17 cellular contexts compared by ENCODE assay signal in genomic region chr7:134355925-134356324, GRCh38. TPM values are rescaled to one million over a fixed set of nuclear protein-coding genes. Genes with fewer than 3 reads are reported as not detected.
DNase-seq lines count a peak whose midpoint lies in the region; ATAC-seq and TF ChIP-seq lines count a peak whose summit lies in the region.
"Had no signal": no experiment of that assay in that cellular context is flagged by ENCODE, and none has a peak within 500 bp of the region (broad histone marks: within the 10 kb centered on the region; RNA-seq: fewer than 3 reads in every experiment).

No MANE protein-coding gene starts in this region.

- in situ Hi-C loops in G401 (cut with HindIII; ENCODE audit: low sequenced_read_pairs), result no loop called here

- DNase-seq in G401 (ENCODE audit: low spot score) (peak; percentile 27), adrenal gland (peak in 4 of 7 donors; percentile 13 to 36 (median 18)), left cardiac atrium (peak; percentile 44), pulmonary artery endothelial cell (ENCODE audit: low read depth, low spot score) (peak; percentile 5), SK-N-DZ (ENCODE audit: low spot score) (no peak), superior temporal gyrus (ENCODE audit: extremely low spot score) (no peak)
- DNase-seq in stimulated activated naive CD4-positive, alpha-beta T cell treated with Interleukin-2 at 50 U/mL for 16 hours (lab: John Stamatoyannopoulos, UW), result no peak
- DNase-seq: activated CD4-positive, CD25-positive, alpha-beta regulatory T cell; activated naive CD8-positive, alpha-beta T cell treated with anti-CD3 and anti-CD28 coated beads, Interleukin-2, amount 50 U/mL, for 24 hours; CD4-positive, CD25-positive, alpha-beta regulatory T cell; glutamatergic neuron; NCI-H1694; occipital lobe; stimulated activated CD4-positive, alpha-beta T cell treated with anti-CD3 and anti-CD28 coated beads, Interleukin-1b, Interleukin-23, amount 100 ng/mL, for 48 hours had no signal

- intact Hi-C loops in adrenal gland (cut with DNase I), result no loop called here
- intact Hi-C loops in left cardiac atrium (cut with DNase I), result no loop called here

- H3K27ac ChIP-seq in adrenal gland, result no peak overlapping the region
- H3K27ac ChIP-seq: SK-N-MC had no signal

- no peaks in the 10 kb centered on the region for H3K27me3 ChIP-seq in adrenal gland

- TF ChIP-seq CTCF in adrenal gland (IDR thresholded peaks at IDR 0.05), result no peak

- H3K4me3 ChIP-seq in adrenal gland, result no peak overlapping the region
- H3K4me3 ChIP-seq: lung, SK-N-MC had no signal

- peak; percentile 64 to 83 for ATAC-seq in left cardiac atrium
- ATAC-seq in GM21619 (IDR thresholded peaks at IDR 0.05; ENCODE audit: unreplicated experiment), result no peak
- ATAC-seq: activated naive CD8-positive, alpha-beta T cell treated with anti-CD3 and anti-CD28 coated beads, Interleukin-2, amount 50 U/mL, for 24 hours had no signal

- H3K9me3 ChIP-seq in adrenal gland (replicated peaks in 1 of 3), result no peaks in the 10 kb centered on the region

- H3K36me3 ChIP-seq in adrenal gland (replicated peaks in 1 of 2), result no peaks in the 10 kb centered on the region

- no peaks in the 10 kb centered on the region for H3K4me1 ChIP-seq in adrenal gland (replicated peaks in 1 of 2)

- no peak for TF ChIP-seq POLR2A in adrenal gland (IDR thresholded peaks at IDR 0.05)

- 36 to 44% (median 42%) methylated on average over 4 of the region's 4 CpGs for WGBS in adrenal gland, 4 donors

RNA-seq across cellular contexts. Expression of gene SLC35B4, which starts 39.2 kb away (rescaled TPM):
- 13.9 and 19.8 TPM in 2 replicates for total RNA-seq in G401 (2014; rRNA removed; shearing (Covaris generic))
- total RNA-seq in adrenal gland, result 10 to 100 TPM; 13.8 to 34.9 (median 18.1) TPM
- 10 to 100 TPM in 1 of 3 donors, 1 to 10 TPM in 2; 6.9 to 28.2 (median 9.2) TPM for polyA plus RNA-seq in adrenal gland
- 10 to 100 TPM in 1 of 2 donors, 1 to 10 TPM in 1; 9.1 to 10.8 TPM for total RNA-seq in left cardiac atrium
- 15.1 and 15.8 TPM in 2 replicates for total RNA-seq in pulmonary artery endothelial cell
- 11.2 and 12.9 TPM in 2 replicates for polyA plus RNA-seq in SK-N-DZ (2014; cell fraction: cytosol; rRNA removed)
- polyA plus RNA-seq in SK-N-DZ (2014; cell fraction: nucleus; rRNA removed), result 9.1 and 13.2 TPM in 2 replicates

Comparison
In these comparisons a context has a peak if more than half of its experiments do, and no peak if none do; other contexts are left out.
1. DNase-seq: peak in G401 (single experiment), adrenal gland (4 of 7), left cardiac atrium (single experiment) and pulmonary artery endothelial cell (single experiment); none in SK-N-DZ (single experiment), stimulated activated naive CD4-positive, alpha-beta T cell treated with Interleukin-2 at 50 U/mL for 16 hours (single experiment) and superior temporal gyrus (single experiment).